Comparison of ENCODE assay signal across 21 cellular contexts in the genomic region with DNA sequence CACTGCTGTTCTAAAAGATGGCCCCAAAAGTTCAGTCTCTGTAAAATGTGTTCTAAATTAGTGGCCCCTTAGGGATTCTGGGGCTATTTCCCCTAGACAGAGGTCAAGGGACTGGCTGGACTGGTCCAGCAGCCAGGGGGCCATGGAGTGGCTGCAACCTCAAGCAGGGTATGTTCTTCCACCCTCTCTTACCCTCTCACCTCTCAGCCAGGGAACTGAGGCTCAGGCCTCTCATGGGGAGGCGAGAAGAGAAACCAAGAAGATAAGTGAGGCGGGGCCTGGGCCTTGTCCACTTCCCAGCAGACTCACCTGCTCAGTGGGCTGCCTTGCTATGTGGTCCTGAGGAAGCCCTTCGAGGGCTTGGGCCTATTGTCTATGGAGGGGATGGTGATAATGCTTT.
"Had no signal": no experiment of that assay in that cellular context is flagged by ENCODE, and none has a peak within 500 bp of the region (broad histone marks: within the 10 kb centered on the region; RNA-seq: fewer than 3 reads in every experiment).

No MANE protein-coding gene starts in this region.

- H3K27me3 Mint-ChIP-seq: dendritic cell treated with granulocyte-macrophage colony-stimulating factor and Interleukin-4, amounts not matched to agents 40 ng/mL and 50 ng/mL, for 4 days; effector memory CD8-positive, alpha-beta T cell had no signal

- H3K4me1 Mint-ChIP-seq: naive B cell had no signal

- H3K4me3 Mint-ChIP-seq: dendritic cell treated with granulocyte-macrophage colony-stimulating factor and Interleukin-4, amounts not matched to agents 40 ng/mL and 50 ng/mL, for 4 days; effector memory CD8-positive, alpha-beta T cell; endodermal cell; mesothelial cell of epicardium; naive B cell had no signal

- ATAC-seq: effector memory CD8-positive, alpha-beta T cell; esophagus mucosa; foreskin keratinocyte; gastroesophageal sphincter; left cardiac atrium; left lung; left ventricle myocardium superior; mucosa of descending colon had no signal

- H3K27me3 ChIP-seq: colonic mucosa, foreskin keratinocyte, gastroesophageal sphincter, heart right ventricle, left lung had no signal

- H3K4me1 ChIP-seq: colonic mucosa, foreskin keratinocyte, gastroesophageal sphincter, heart right ventricle, left lung, lower lobe of right lung had no signal

- H3K36me3 Mint-ChIP-seq: mesothelial cell of epicardium, naive B cell had no signal

- H3K36me3 ChIP-seq: colonic mucosa, gastroesophageal sphincter, heart right ventricle, left lung, lower lobe of right lung had no signal

- H3K9me3 Mint-ChIP-seq: dendritic cell treated with granulocyte-macrophage colony-stimulating factor and Interleukin-4, amounts not matched to agents 40 ng/mL and 50 ng/mL, for 4 days; endodermal cell; mesothelial cell of epicardium had no signal

- H3K4me3 ChIP-seq: colonic mucosa, gastroesophageal sphincter, heart right ventricle, left lung, lower lobe of right lung, mucosa of descending colon had no signal

- DNase-seq: colonic mucosa; cortex of kidney; effector CD8-positive, alpha-beta T cell; effector memory CD8-positive, alpha-beta T cell; endodermal cell; erythroblast; foreskin keratinocyte; head of caudate nucleus; heart right ventricle; hippocampal formation; left cardiac atrium; left lung; left ventricle myocardium superior; lower lobe of right lung; mesenchymal stem cell; mucosa of descending colon; naive B cell had no signal

- H3K9me3 ChIP-seq: colonic mucosa, gastroesophageal sphincter, heart right ventricle, left lung, lower lobe of right lung, mucosa of descending colon had no signal

- H3K27ac Mint-ChIP-seq: dendritic cell treated with granulocyte-macrophage colony-stimulating factor and Interleukin-4, amounts not matched to agents 40 ng/mL and 50 ng/mL, for 4 days; effector memory CD8-positive, alpha-beta T cell; endodermal cell; mesothelial cell of epicardium; naive B cell had no signal
